14 cellular contexts compared by ENCODE assay signal in genomic region chr1:7478142-7478796, GRCh38.
DNase-seq lines count a peak whose midpoint lies in the region; ATAC-seq and TF ChIP-seq lines count a peak whose summit lies in the region.
"Had no signal": no experiment of that assay in that cellular context is flagged by ENCODE, and none has a peak within 500 bp of the region (broad histone marks: within the 10 kb centered on the region; RNA-seq: fewer than 3 reads in every experiment).

No MANE protein-coding gene starts in this region.

- no peaks in the 10 kb centered on the region for H3K36me3 Mint-ChIP-seq in CD4-positive, alpha-beta memory T cell
- H3K36me3 Mint-ChIP-seq: activated CD4-positive, alpha-beta memory T cell treated with anti-CD3 and anti-CD28 coated beads for 36 hours had no signal

- TF ChIP-seq CTCF in dorsolateral prefrontal cortex (IDR thresholded peaks at IDR 0.05 in 54 of 56, conservative IDR thresholded peaks at IDR 0.05 in 2 of 56; ENCODE audit: low read depth in 1 of 56, partially characterized antibody in 56 of 56): peak in 1 of 56 donors; percentile 8

- 79% methylated on average over 11 of the region's 13 CpGs for WGBS in mesenchymal stem cell

- H3K27ac ChIP-seq in dorsolateral prefrontal cortex (peak overlapping the region in 56 of 59 donors; percentile 20 to 90 (median 81)), mesenchymal stem cell (ENCODE audit: low read length, poor library complexity, severe bottlenecking) (no peak overlapping the region), temporal lobe (ENCODE audit: low read depth, low read length) (peak overlapping the region; percentile 28)
- no peak overlapping the region for H3K27ac ChIP-seq in CD4-positive, alpha-beta memory T cell (ENCODE audit: low read depth, low read length)

- H3K4me1 ChIP-seq in mesenchymal stem cell (ENCODE audit: control insufficient read depth, insufficient read depth, low read depth, low read length): peaks cover 20% of the 10 kb centered on the region
- H3K4me1 ChIP-seq in CD4-positive, alpha-beta memory T cell (ENCODE audit: insufficient read depth, low read length): no peaks in the 10 kb centered on the region

- no peak overlapping the region for H3K4ac ChIP-seq in mesenchymal stem cell (ENCODE audit: low read depth in 1 of 2, low read length in 2 of 2)

- no peak overlapping the region for H2BK5ac ChIP-seq in mesenchymal stem cell (ENCODE audit: low read depth, low read length, poor library complexity, severe bottlenecking)

- H3K9ac ChIP-seq in mesenchymal stem cell (ENCODE audit: low read length): peak overlapping the region; percentile 61

- no peak overlapping the region for H3K14ac ChIP-seq in mesenchymal stem cell (ENCODE audit: low read length in 2 of 2)

- H2BK120ac ChIP-seq in mesenchymal stem cell (ENCODE audit: low read depth, low read length): no peak overlapping the region

- H3K18ac ChIP-seq in mesenchymal stem cell (ENCODE audit: low read depth in 1 of 2, low read length in 2 of 2): no peak overlapping the region

- peaks cover 1 to 6% of the 10 kb centered on the region in 2 donors for H3K27me3 Mint-ChIP-seq in CD4-positive, alpha-beta memory T cell

- DNase-seq in NCI-H82 (lab: John Stamatoyannopoulos, UW) (peak; percentile 75), NCI-H82 treated with DMSO at 0.1 percent for 48 hours (lab: John Stamatoyannopoulos, UW; ENCODE audit: unreplicated experiment) (no peak), dorsolateral prefrontal cortex (peak in 4 of 10 donors; percentile 26 to 55 (median 46)), mesenchymal stem cell (no peak), activated gamma-delta T cell (lab: John Stamatoyannopoulos, UW) (no peak)
- DNase-seq in CD4-positive, alpha-beta memory T cell: no peak
- DNase-seq: H9, kidney glomerular epithelial cell, NCI-H524 treated with DMSO at 0.1 percent for 48 hours had no signal

- no peak overlapping the region for H2AFZ ChIP-seq in mesenchymal stem cell (ENCODE audit: low read depth, low read length)

- no peak overlapping the region for H4K91ac ChIP-seq in mesenchymal stem cell (ENCODE audit: low read length)

- no peaks in the 10 kb centered on the region for H3K4me1 Mint-ChIP-seq in CD4-positive, alpha-beta memory T cell
- H3K4me1 Mint-ChIP-seq: activated T-helper 17 cell treated with anti-CD3 and anti-CD28 coated beads, Interleukin-2, amount 50 U/mL, for 72 hours had no signal

- H3K4me3 ChIP-seq in dorsolateral prefrontal cortex (peak overlapping the region in 26 of 59 donors; percentile 0 to 54 (median 20)), mesenchymal stem cell (ENCODE audit: insufficient read depth in 1 of 2, low read depth in 1 of 2, low read length in 2 of 2) (peak overlapping the region in 1 of 2 experiments; percentile 10)
- no peak overlapping the region for H3K4me3 ChIP-seq in CD4-positive, alpha-beta memory T cell (ENCODE audit: low read length in 2 of 2)
- H3K4me3 ChIP-seq: K562 had no signal

- H3K27me3 ChIP-seq in dorsolateral prefrontal cortex (no peaks in the 10 kb centered on the region), mesenchymal stem cell (ENCODE audit: control insufficient read depth in 1 of 2, insufficient read depth in 1 of 2, low read length in 2 of 2) (peaks cover 0 to 40% of the 10 kb centered on the region in 2 experiments)
- no peaks in the 10 kb centered on the region for H3K27me3 ChIP-seq in CD4-positive, alpha-beta memory T cell (ENCODE audit: insufficient read depth, low read length)

- no peak overlapping the region for H3K27ac Mint-ChIP-seq in CD4-positive, alpha-beta memory T cell
- H3K27ac Mint-ChIP-seq: activated CD4-positive, alpha-beta memory T cell treated with anti-CD3 and anti-CD28 coated beads for 36 hours; activated T-helper 17 cell treated with anti-CD3 and anti-CD28 coated beads, Interleukin-2, amount 50 U/mL, for 72 hours; H9 had no signal

- no peak overlapping the region for H2AK5ac ChIP-seq in mesenchymal stem cell (ENCODE audit: low read length, severe bottlenecking)

- H3K79me1 ChIP-seq in mesenchymal stem cell (replicated peaks; ENCODE audit: low read length, poor library complexity, severe bottlenecking): no peaks in the 10 kb centered on the region

- no peaks in the 10 kb centered on the region for H3K36me3 ChIP-seq in mesenchymal stem cell (ENCODE audit: control insufficient read depth in 1 of 2, insufficient read depth in 2 of 2, low read depth in 1 of 2, low read length in 2 of 2)
- H3K36me3 ChIP-seq in CD4-positive, alpha-beta memory T cell (ENCODE audit: insufficient read depth, low read length): no peaks in the 10 kb centered on the region

- POLR2A ChIA-PET in CD4-positive, alpha-beta memory T cell (lab: Charles Lee; ENCODE audit: partially characterized antibody): no interaction called here

- ATAC-seq in GM21381 (IDR thresholded peaks at IDR 0.05; ENCODE audit: unreplicated experiment): no peak
- ATAC-seq: activated T-helper 17 cell treated with anti-CD3 and anti-CD28 coated beads, Interleukin-2, amount 50 U/mL, for 72 hours; K562 had no signal

- no peak overlapping the region for H4K8ac ChIP-seq in mesenchymal stem cell (ENCODE audit: low read length)

- no peaks in the 10 kb centered on the region for H3K9me3 Mint-ChIP-seq in CD4-positive, alpha-beta memory T cell
- H3K9me3 Mint-ChIP-seq: activated CD4-positive, alpha-beta memory T cell treated with anti-CD3 and anti-CD28 coated beads for 36 hours; activated T-helper 17 cell treated with anti-CD3 and anti-CD28 coated beads, Interleukin-2, amount 50 U/mL, for 72 hours; H9 had no signal

- H3K4me2 ChIP-seq in mesenchymal stem cell (ENCODE audit: low read length, poor library complexity, severe bottlenecking): no peak overlapping the region

- H3K23ac ChIP-seq in mesenchymal stem cell (ENCODE audit: low read length in 2 of 2): no peak overlapping the region

- intact Hi-C loops in dorsolateral prefrontal cortex (cut with DNase I): no loop called here
- intact Hi-C loops in CD4-positive, alpha-beta memory T cell (cut with micrococcal nuclease): no loop called here

- H2BK12ac ChIP-seq in mesenchymal stem cell (ENCODE audit: low read length in 2 of 2): no peak overlapping the region

- CTCF ChIA-PET in CD4-positive, alpha-beta memory T cell (lab: Charles Lee; ENCODE audit: partially characterized antibody): no interaction called here

- no peak overlapping the region for H3K4me3 Mint-ChIP-seq in CD4-positive, alpha-beta memory T cell
- H3K4me3 Mint-ChIP-seq: activated CD4-positive, alpha-beta memory T cell treated with anti-CD3 and anti-CD28 coated beads for 36 hours; activated T-helper 17 cell treated with anti-CD3 and anti-CD28 coated beads, Interleukin-2, amount 50 U/mL, for 72 hours; H9 had no signal

- no peak overlapping the region for H2BK15ac ChIP-seq in mesenchymal stem cell (ENCODE audit: low read depth, poor library complexity, severe bottlenecking)

- H3K9me3 ChIP-seq in mesenchymal stem cell (ENCODE audit: control insufficient read depth, low read length): no peaks in the 10 kb centered on the region
- H3K9me3 ChIP-seq in CD4-positive, alpha-beta memory T cell (ENCODE audit: control insufficient read depth in 1 of 2, low read length in 2 of 2): no peaks in the 10 kb centered on the region

Comparison
In these comparisons a context has a peak if more than half of its experiments do, and no peak if none do; other contexts are left out.
1. H3K27ac ChIP-seq: peak in dorsolateral prefrontal cortex (56 of 59) and temporal lobe (single experiment); none in mesenchymal stem cell (single experiment) and CD4-positive, alpha-beta memory T cell (single experiment).